18 cellular contexts compared by ENCODE assay signal in genomic region chr2:112721819-112722522, GRCh38. TPM values are rescaled to one million over a fixed set of nuclear protein-coding genes. Genes with fewer than 3 reads are reported as not detected.
DNase-seq lines count a peak whose midpoint lies in the region; ATAC-seq and TF ChIP-seq lines count a peak whose summit lies in the region.
"Had no signal": no experiment of that assay in that cellular context is flagged by ENCODE, and none has a peak within 500 bp of the region (broad histone marks: within the 10 kb centered on the region; RNA-seq: fewer than 3 reads in every experiment).

No MANE protein-coding gene starts in this region.

- H3K27me3 Mint-ChIP-seq in dendritic cell treated with granulocyte-macrophage colony-stimulating factor and Interleukin-4, amounts not matched to agents 40 ng/mL and 50 ng/mL, for 4 days = no peaks in the 10 kb centered on the region
- H3K27me3 Mint-ChIP-seq in stimulated activated memory B cell treated with anti-CD40 and anti-IgM and Interleukin-4, amounts not matched to agents 10 μg/mL and 1 μg/mL and 100 μg/mL, for 72 hours = no peaks in the 10 kb centered on the region
- H3K27me3 Mint-ChIP-seq in mesothelial cell of epicardium (ENCODE audit: low read depth) = peaks cover 9% of the 10 kb centered on the region

- no peaks in the 10 kb centered on the region for H3K9me3 Mint-ChIP-seq in dendritic cell treated with granulocyte-macrophage colony-stimulating factor and Interleukin-4, amounts not matched to agents 40 ng/mL and 50 ng/mL, for 4 days
- no peaks in the 10 kb centered on the region for H3K9me3 Mint-ChIP-seq in stimulated activated memory B cell treated with anti-CD40 and anti-IgM and Interleukin-4, amounts not matched to agents 10 μg/mL and 1 μg/mL and 100 μg/mL, for 72 hours
- peaks cover 3% of the 10 kb centered on the region for H3K9me3 Mint-ChIP-seq in mesothelial cell of epicardium
- H3K9me3 Mint-ChIP-seq: CD14-positive monocyte, GM23338 had no signal

- ATAC-seq in Right ventricle myocardium inferior (no peak), left ventricle myocardium superior (no peak)
- no peak for ATAC-seq in stimulated activated memory B cell treated with anti-CD40 and anti-IgM and Interleukin-4, amounts not matched to agents 10 μg/mL and 1 μg/mL and 100 μg/mL, for 72 hours
- ATAC-seq: A549, GM23338, HCT116 had no signal

- TF ChIP-seq CTCF in mesothelial cell of epicardium (IDR thresholded peaks at IDR 0.05; ENCODE audit: unreplicated experiment) = no peak

- H3K27ac Mint-ChIP-seq in dendritic cell treated with granulocyte-macrophage colony-stimulating factor and Interleukin-4, amounts not matched to agents 40 ng/mL and 50 ng/mL, for 4 days = peak overlapping the region; percentile 81
- peak overlapping the region; percentile 87 for H3K27ac Mint-ChIP-seq in stimulated activated memory B cell treated with anti-CD40 and anti-IgM and Interleukin-4, amounts not matched to agents 10 μg/mL and 1 μg/mL and 100 μg/mL, for 72 hours
- no peak overlapping the region for H3K27ac Mint-ChIP-seq in mesothelial cell of epicardium
- H3K27ac Mint-ChIP-seq: CD4-positive, alpha-beta memory T cell; GM23338; HFFc6 had no signal

- peak; percentile 55 for DNase-seq in Right ventricle myocardium inferior (ENCODE audit: missing footprints)
- DNase-seq in left ventricle myocardium superior = no peak
- no peak for DNase-seq in hepatic stellate cell (ENCODE audit: low spot score)
- DNase-seq in OCI-M1 (lab: John Stamatoyannopoulos, UW) = no peak
- DNase-seq in mesothelial cell of epicardium (ENCODE audit: low spot score in 2 of 2, unreplicated experiment in 2 of 2) = no peak
- DNase-seq: AML-193; CD4-positive, alpha-beta memory T cell; DMS153; DMS79; GDM1; HFFc6 had no signal

- H3K36me3 Mint-ChIP-seq in dendritic cell treated with granulocyte-macrophage colony-stimulating factor and Interleukin-4, amounts not matched to agents 40 ng/mL and 50 ng/mL, for 4 days (ENCODE audit: low read depth) = no peaks in the 10 kb centered on the region
- no peaks in the 10 kb centered on the region for H3K36me3 Mint-ChIP-seq in stimulated activated memory B cell treated with anti-CD40 and anti-IgM and Interleukin-4, amounts not matched to agents 10 μg/mL and 1 μg/mL and 100 μg/mL, for 72 hours
- H3K36me3 Mint-ChIP-seq in mesothelial cell of epicardium = no peaks in the 10 kb centered on the region
- H3K36me3 Mint-ChIP-seq: CD4-positive, alpha-beta memory T cell had no signal

- H3K4me3 Mint-ChIP-seq in dendritic cell treated with granulocyte-macrophage colony-stimulating factor and Interleukin-4, amounts not matched to agents 40 ng/mL and 50 ng/mL, for 4 days = no peak overlapping the region
- no peak overlapping the region for H3K4me3 Mint-ChIP-seq in stimulated activated memory B cell treated with anti-CD40 and anti-IgM and Interleukin-4, amounts not matched to agents 10 μg/mL and 1 μg/mL and 100 μg/mL, for 72 hours
- no peak overlapping the region for H3K4me3 Mint-ChIP-seq in mesothelial cell of epicardium
- H3K4me3 Mint-ChIP-seq: CD14-positive monocyte; CD4-positive, alpha-beta memory T cell; GM23338; HFFc6 had no signal

- H3K4me1 Mint-ChIP-seq in dendritic cell treated with granulocyte-macrophage colony-stimulating factor and Interleukin-4, amounts not matched to agents 40 ng/mL and 50 ng/mL, for 4 days (ENCODE audit: low read depth) = peaks cover 76% of the 10 kb centered on the region
- peaks cover 41% of the 10 kb centered on the region for H3K4me1 Mint-ChIP-seq in stimulated activated memory B cell treated with anti-CD40 and anti-IgM and Interleukin-4, amounts not matched to agents 10 μg/mL and 1 μg/mL and 100 μg/mL, for 72 hours
- no peaks in the 10 kb centered on the region for H3K4me1 Mint-ChIP-seq in mesothelial cell of epicardium
- H3K4me1 Mint-ChIP-seq: GM23338 had no signal

- intact Hi-C loops in Right ventricle myocardium inferior (cut with DNase I) (no loop called here), left ventricle myocardium superior (cut with micrococcal nuclease) (no loop called here)
- intact Hi-C loops in dendritic cell treated with granulocyte-macrophage colony-stimulating factor and Interleukin-4, amounts not matched to agents 40 ng/mL and 50 ng/mL, for 4 days (cut with micrococcal nuclease) = no loop called here

RNA-seq across cellular contexts. Expression of gene NT5DC4, which starts 1.2 kb away (rescaled TPM):
- total RNA-seq in Right ventricle myocardium inferior (not detected), left ventricle myocardium superior (not detected), mesothelial cell of epicardium (not detected in 3 replicates)
- total RNA-seq: CD4-positive, alpha-beta memory T cell; Daoy; GM23338; HFFc6 had no signal

RNA-seq across cellular contexts. Expression of gene CKAP2L, which starts 42.4 kb away (rescaled TPM):
- 1.3 TPM for total RNA-seq in Right ventricle myocardium inferior
- 0.10 TPM for total RNA-seq in left ventricle myocardium superior
- total RNA-seq in mesothelial cell of epicardium = 8.4 to 8.9 TPM (median 8.6 TPM) in 3 replicates
